ENCODE assay signal across 4 cellular contexts in the genomic region with DNA sequence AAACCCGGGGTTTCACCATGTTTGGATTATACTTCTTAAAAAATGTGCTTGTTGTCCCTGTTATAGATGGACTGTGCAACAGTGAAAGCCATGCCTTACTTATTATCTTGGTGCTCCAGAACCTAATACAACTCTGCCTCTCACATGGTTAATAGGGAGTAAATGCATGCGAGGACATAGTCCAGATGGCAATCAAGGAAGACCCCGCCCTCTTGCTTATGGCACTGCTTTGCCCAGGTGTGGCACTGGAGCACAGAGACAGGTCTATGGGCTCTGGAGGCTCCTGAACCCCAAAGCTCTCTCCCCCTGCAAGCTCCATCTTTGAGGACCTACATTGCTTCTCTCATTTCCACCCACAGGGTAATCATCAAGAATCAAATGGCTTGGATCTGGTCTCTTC.
"Had no signal": no experiment of that assay in that cellular context is flagged by ENCODE, and none has a peak within 500 bp of the region (broad histone marks: within the 10 kb centered on the region; RNA-seq: fewer than 3 reads in every experiment).

No MANE protein-coding gene starts in this region.

- H3K9me3 Mint-ChIP-seq: GM23338 had no signal

- H3K4me3 Mint-ChIP-seq: GM23338, H9, IgD-negative memory B cell had no signal

- DNase-seq: H9, HCEC 1CT had no signal

- ATAC-seq: GM23338 had no signal

- H3K4me3 ChIP-seq: GM23338 had no signal

- H3K27ac Mint-ChIP-seq: GM23338, H9, IgD-negative memory B cell had no signal

- H3K27me3 Mint-ChIP-seq: IgD-negative memory B cell had no signal

- H3K36me3 Mint-ChIP-seq: IgD-negative memory B cell had no signal

- H3K4me1 Mint-ChIP-seq: IgD-negative memory B cell had no signal
